ENCODE assay signal across 13 cellular contexts in the genomic region with DNA sequence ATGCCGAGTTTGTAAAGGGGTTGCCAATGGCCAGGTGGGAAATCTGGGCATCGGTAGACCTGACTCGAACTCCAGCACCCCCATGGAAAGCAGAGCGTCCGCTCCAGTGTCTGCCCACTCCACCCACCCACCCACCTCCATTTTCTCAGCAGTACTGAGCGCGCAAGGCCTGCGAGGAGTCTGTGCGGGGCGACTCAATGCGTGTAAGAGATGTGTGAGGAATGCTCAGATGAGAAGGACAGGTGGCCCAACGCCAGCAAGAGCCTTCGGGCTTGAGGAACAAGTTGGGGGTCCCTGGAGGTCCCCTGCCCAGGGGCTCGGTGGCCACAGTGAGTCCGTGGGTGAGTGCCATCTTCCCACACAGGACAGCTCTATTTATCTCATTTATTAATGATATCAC. TPM values are rescaled to one million over a fixed set of nuclear protein-coding genes. Genes with fewer than 3 reads are reported as not detected.
DNase-seq lines count a peak whose midpoint lies in the region; ATAC-seq and TF ChIP-seq lines count a peak whose summit lies in the region.
"Had no signal": no experiment of that assay in that cellular context is flagged by ENCODE, and none has a peak within 500 bp of the region (broad histone marks: within the 10 kb centered on the region; RNA-seq: fewer than 3 reads in every experiment).

No MANE protein-coding gene starts in this region.

- H3K27ac ChIP-seq in heart right ventricle (peak overlapping the region; percentile 10 to 91 (median 82)), HL-60 (replicated peaks) (peak overlapping the region; percentile 93), right atrium auricular region (peak overlapping the region; percentile 82 to 85), subcutaneous abdominal adipose tissue (ENCODE audit: low read depth, low read length) (peak overlapping the region; percentile 37)
- H3K27ac ChIP-seq: A549 had no signal

- H3K36me3 ChIP-seq in heart right ventricle (peaks cover 0 to 82% (median 37%) of the 10 kb centered on the region in 9 donors), right atrium auricular region (peaks cover 42% of the 10 kb centered on the region), subcutaneous abdominal adipose tissue (ENCODE audit: control insufficient read depth in 5 of 5, insufficient read depth in 5 of 5, low read length in 5 of 5) (peaks cover 3 to 50% (median 46%) of the 10 kb centered on the region in 5 donors)

- WGBS in heart right ventricle, 2 donors: 77 to 83% methylated on average over 15 of the region's 15 CpGs

- H3K27me3 ChIP-seq in heart right ventricle (no peaks in the 10 kb centered on the region), HL-60 (ENCODE audit: insufficient read depth, poor library complexity, severe bottlenecking) (no peaks in the 10 kb centered on the region), right atrium auricular region (no peaks in the 10 kb centered on the region), subcutaneous abdominal adipose tissue (ENCODE audit: control insufficient read depth in 5 of 5, insufficient read depth in 4 of 5, low read length in 5 of 5) (no peaks in the 10 kb centered on the region)
- H3K27me3 ChIP-seq: BE2C had no signal

- H3K4me1 ChIP-seq in heart right ventricle: peaks cover 25 to 72% (median 55%) of the 10 kb centered on the region in 9 donors
- H3K4me1 ChIP-seq in right atrium auricular region: peaks cover 0 to 57% of the 10 kb centered on the region in 2 donors
- peaks cover 2 to 48% (median 16%) of the 10 kb centered on the region in 5 donors for H3K4me1 ChIP-seq in subcutaneous abdominal adipose tissue (ENCODE audit: control insufficient read depth in 5 of 5, insufficient read depth in 5 of 5, low read length in 5 of 5)
- H3K4me1 ChIP-seq: A549, Caco-2 had no signal

- H3K4me3 ChIP-seq in heart right ventricle (no peak overlapping the region), HL-60 (replicated peaks; ENCODE audit: insufficient read depth, low read length) (no peak overlapping the region), right atrium auricular region (no peak overlapping the region), subcutaneous abdominal adipose tissue (ENCODE audit: low read depth in 1 of 5, low read length in 5 of 5) (no peak overlapping the region)
- H3K4me3 ChIP-seq: A549 had no signal

- intact Hi-C loops in heart right ventricle (cut with DNase I): loop anchor here in 7 of 10 donors (5.0 to 10.0 kb wide), 5 partner anchors 40 to 333 kb away; no protein-coding TSS in a partner anchor
- intact Hi-C loops in left cardiac atrium (cut with DNase I): no loop called here

- H3K9me3 ChIP-seq in heart right ventricle (no peaks in the 10 kb centered on the region), right atrium auricular region (no peaks in the 10 kb centered on the region), subcutaneous abdominal adipose tissue (ENCODE audit: control insufficient read depth in 5 of 5, low read length in 5 of 5) (no peaks in the 10 kb centered on the region)
- H3K9me3 ChIP-seq: A549, BE2C, Caco-2 had no signal

- no peak overlapping the region for H3K9ac ChIP-seq in subcutaneous abdominal adipose tissue (ENCODE audit: low read length in 5 of 5)

- TF ChIP-seq CTCF in heart right ventricle (IDR thresholded peaks at IDR 0.05) (no peak), HL-60 (IDR thresholded peaks at IDR 0.05; ENCODE audit: insufficient read depth, low read length) (no peak), right atrium auricular region (IDR thresholded peaks at IDR 0.05) (no peak)

- DNase-seq in heart right ventricle: peak in 1 of 2 donors; percentile 14
- no peak for DNase-seq in left cardiac atrium
- DNase-seq in HL-60 (ENCODE audit: low read depth in 1 of 2, low spot score in 1 of 2): no peak
- no peak for DNase-seq in right atrium auricular region (ENCODE audit: low spot score)
- no peak for DNase-seq in DMS53 (lab: John Stamatoyannopoulos, UW)
- DNase-seq: BE2C; Caco-2; CD8-positive, alpha-beta memory T cell; GOT3; H9 had no signal

- ATAC-seq in heart right ventricle: no peak
- ATAC-seq in left cardiac atrium: no peak
- no peak for ATAC-seq in GM18867 (IDR thresholded peaks at IDR 0.05; ENCODE audit: unreplicated experiment)
- ATAC-seq: A549 had no signal

RNA-seq across cellular contexts. Expression of gene CERK, which starts 50.6 kb away (rescaled TPM):
- 10 to 100 TPM; 50.9 to 97.0 (median 74.2) TPM for total RNA-seq in heart right ventricle
- 10 to 100 TPM; 21.5 to 55.3 TPM for polyA plus RNA-seq in heart right ventricle
- 10 to 100 TPM; 47.5 to 70.0 TPM for total RNA-seq in left cardiac atrium
- total RNA-seq in right atrium auricular region: 10 to 100 TPM; 46.0 to 59.8 TPM

Comparison
In these comparisons a context has a peak if more than half of its experiments do, and no peak if none do; other contexts are left out.
1. intact Hi-C loops: an anchor here in heart right ventricle (5.0 to 10.0 kb wide); none called in left cardiac atrium.
2. H3K27ac ChIP-seq: peak in every context shown above with its lines; median percentile 93 in HL-60; 84 in right atrium auricular region; 82 in heart right ventricle; 37 in subcutaneous abdominal adipose tissue.